Comparison of ENCODE assay signal across 8 cellular contexts in genomic region chr5:138544171-138545134, GRCh38. TPM values are rescaled to one million over a fixed set of nuclear protein-coding genes. Genes with fewer than 3 reads are reported as not detected.
DNase-seq lines count a peak whose midpoint lies in the region; ATAC-seq and TF ChIP-seq lines count a peak whose summit lies in the region.

No MANE protein-coding gene starts in this region.

- DNase-seq in AG04449 (ENCODE audit: low read depth, low spot score) (no peak), ascending aorta (ENCODE audit: low spot score in 2 of 2) (no peak), kidney tubule cell (ENCODE audit: low spot score) (peak; percentile 48), NCI-H1105 (lab: John Stamatoyannopoulos, UW) (no peak)

- no peak for TF ChIP-seq CTCF in AG04449 (IDR thresholded peaks at IDR 0.05; ENCODE audit: insufficient read depth, low read length, missing control alignments)
- no peak for TF ChIP-seq CTCF in ascending aorta (IDR thresholded peaks at IDR 0.05)

- H3K36me3 ChIP-seq in HUES48 (ENCODE audit: control insufficient read depth, insufficient read depth, low read length) (peaks cover 25% of the 10 kb centered on the region), ascending aorta (no peaks in the 10 kb centered on the region), subcutaneous abdominal adipose tissue (ENCODE audit: control insufficient read depth in 5 of 5, insufficient read depth in 5 of 5, low read length in 5 of 5) (no peaks in the 10 kb centered on the region)

- H3K4me3 ChIP-seq in AG04449 (ENCODE audit: low read depth, low read length): peak overlapping the region; percentile 97
- H3K4me3 ChIP-seq in HUES48 (ENCODE audit: low read depth, low read length): peak overlapping the region; percentile 93
- peak overlapping the region; percentile 95 to 99 for H3K4me3 ChIP-seq in ascending aorta
- H3K4me3 ChIP-seq in subcutaneous abdominal adipose tissue (ENCODE audit: low read depth in 1 of 5, low read length in 5 of 5): peak overlapping the region; percentile 88 to 98 (median 94)

- ATAC-seq in GM19023 (IDR thresholded peaks at IDR 0.05; ENCODE audit: unreplicated experiment) (no peak), GM21825 (IDR thresholded peaks at IDR 0.05; ENCODE audit: unreplicated experiment) (no peak)

- H3K9ac ChIP-seq in HUES48 (ENCODE audit: low read depth, low read length) (peak overlapping the region; percentile 94), subcutaneous abdominal adipose tissue (ENCODE audit: low read length in 5 of 5) (peak overlapping the region; percentile 97 to 99 (median 98))

- no peaks in the 10 kb centered on the region for H3K27me3 ChIP-seq in HUES48 (ENCODE audit: control insufficient read depth, insufficient read depth, low read length)
- no peaks in the 10 kb centered on the region for H3K27me3 ChIP-seq in ascending aorta
- no peaks in the 10 kb centered on the region for H3K27me3 ChIP-seq in subcutaneous abdominal adipose tissue (ENCODE audit: control insufficient read depth in 5 of 5, insufficient read depth in 4 of 5, low read length in 5 of 5)

- H3K27ac ChIP-seq in HUES48 (ENCODE audit: low read depth, low read length) (peak overlapping the region; percentile 96), ascending aorta (peak overlapping the region; percentile 95 to 99), subcutaneous abdominal adipose tissue (ENCODE audit: low read depth, low read length) (peak overlapping the region; percentile 99)

- POLR2A ChIA-PET in AG04449 (lab: Yijun Ruan, JAX): interaction anchor here (0.9 to 3.7 kb wide), 3 partner anchors 9 to 96 kb away, joined by 3 to 36 read pairs (median 4); partner anchors contain the start of gene EGR1

- intact Hi-C loops in ascending aorta (cut with DNase I): loop anchor here (5.0 kb wide), 3 partner anchors 52 to 858 kb away; partner anchors contain the start of genes KDM3B and SPATA24

- H3K9me3 ChIP-seq in HUES48 (ENCODE audit: control insufficient read depth, insufficient read depth, low read length) (no peaks in the 10 kb centered on the region), ascending aorta (no peaks in the 10 kb centered on the region), subcutaneous abdominal adipose tissue (ENCODE audit: control insufficient read depth in 5 of 5, low read length in 5 of 5) (no peaks in the 10 kb centered on the region)

- H3K4me1 ChIP-seq in HUES48 (ENCODE audit: control insufficient read depth, insufficient read depth, low read length): peaks cover 19% of the 10 kb centered on the region
- peaks cover 16 to 38% of the 10 kb centered on the region in 2 donors for H3K4me1 ChIP-seq in ascending aorta
- peaks cover 10 to 65% (median 59%) of the 10 kb centered on the region in 5 donors for H3K4me1 ChIP-seq in subcutaneous abdominal adipose tissue (ENCODE audit: control insufficient read depth in 5 of 5, insufficient read depth in 5 of 5, low read length in 5 of 5)

- CTCF ChIA-PET in AG04449 (lab: Yijun Ruan, JAX): interaction anchor here (1.0 to 2.8 kb wide), 12 partner anchors 11 to 797 kb away, joined by 3 to 13 read pairs (median 4); partner anchors contain the start of genes EGR1 and PAIP2

RNA-seq across cellular contexts. Expression of gene ETF1, which starts 1.4 kb away (rescaled TPM):
- total RNA-seq in ascending aorta: 28.2 TPM

RNA-seq across cellular contexts. Expression of gene HSPA9, which starts 30.7 kb away (rescaled TPM):
- total RNA-seq in ascending aorta: 75.5 TPM
